ENCODE assay signal across 1 cellular context in the genomic region with DNA sequence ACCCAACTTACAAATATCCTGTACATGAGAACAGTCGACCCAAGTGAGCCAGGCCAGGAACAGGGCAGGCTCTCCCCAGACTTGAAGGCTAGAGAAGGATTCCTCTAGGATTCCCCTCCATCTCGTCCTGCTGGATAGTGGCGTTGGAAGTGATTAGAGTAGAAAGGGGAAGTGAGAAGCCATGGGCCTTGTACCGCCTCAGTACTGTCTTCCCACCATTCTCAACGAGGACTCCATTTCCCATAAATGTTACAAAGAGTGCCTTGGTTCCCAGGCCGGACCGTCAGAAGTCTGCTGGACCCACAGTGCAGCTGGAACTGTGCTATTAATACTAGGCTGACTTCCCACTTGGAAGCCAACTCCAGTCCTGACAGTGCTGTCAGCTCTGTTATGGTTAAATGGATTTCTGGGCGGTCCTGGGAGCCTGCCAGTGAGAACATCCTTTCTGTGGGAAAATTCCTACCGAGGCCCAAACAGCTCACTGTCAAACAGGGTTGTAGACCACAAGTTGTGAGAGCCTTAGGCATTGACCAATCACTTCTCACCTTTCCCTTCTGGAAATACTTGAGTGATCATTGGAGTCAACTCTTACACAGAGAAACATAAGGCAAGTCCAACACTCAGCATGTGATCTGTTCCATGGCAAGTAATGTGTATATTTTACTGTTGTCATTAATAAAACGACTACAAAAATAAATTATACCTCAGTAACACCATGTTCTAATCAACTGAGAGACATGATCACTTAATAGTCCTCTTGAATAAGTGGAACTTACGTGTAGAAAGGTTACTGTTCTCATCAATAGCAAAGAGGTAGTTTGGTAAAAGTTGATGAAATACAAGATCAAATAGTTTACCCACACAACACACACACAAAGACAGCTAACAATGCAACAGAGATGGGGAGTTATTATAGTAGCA.
TF ChIP-seq lines count a peak whose summit lies in the region.

No MANE protein-coding gene starts in this region.

TF ChIP-seq in GM23338, 12 proteins besides CTCF, POLR2A, EP300 and RAD21:
- TF ChIP-seq, protein P1, sequence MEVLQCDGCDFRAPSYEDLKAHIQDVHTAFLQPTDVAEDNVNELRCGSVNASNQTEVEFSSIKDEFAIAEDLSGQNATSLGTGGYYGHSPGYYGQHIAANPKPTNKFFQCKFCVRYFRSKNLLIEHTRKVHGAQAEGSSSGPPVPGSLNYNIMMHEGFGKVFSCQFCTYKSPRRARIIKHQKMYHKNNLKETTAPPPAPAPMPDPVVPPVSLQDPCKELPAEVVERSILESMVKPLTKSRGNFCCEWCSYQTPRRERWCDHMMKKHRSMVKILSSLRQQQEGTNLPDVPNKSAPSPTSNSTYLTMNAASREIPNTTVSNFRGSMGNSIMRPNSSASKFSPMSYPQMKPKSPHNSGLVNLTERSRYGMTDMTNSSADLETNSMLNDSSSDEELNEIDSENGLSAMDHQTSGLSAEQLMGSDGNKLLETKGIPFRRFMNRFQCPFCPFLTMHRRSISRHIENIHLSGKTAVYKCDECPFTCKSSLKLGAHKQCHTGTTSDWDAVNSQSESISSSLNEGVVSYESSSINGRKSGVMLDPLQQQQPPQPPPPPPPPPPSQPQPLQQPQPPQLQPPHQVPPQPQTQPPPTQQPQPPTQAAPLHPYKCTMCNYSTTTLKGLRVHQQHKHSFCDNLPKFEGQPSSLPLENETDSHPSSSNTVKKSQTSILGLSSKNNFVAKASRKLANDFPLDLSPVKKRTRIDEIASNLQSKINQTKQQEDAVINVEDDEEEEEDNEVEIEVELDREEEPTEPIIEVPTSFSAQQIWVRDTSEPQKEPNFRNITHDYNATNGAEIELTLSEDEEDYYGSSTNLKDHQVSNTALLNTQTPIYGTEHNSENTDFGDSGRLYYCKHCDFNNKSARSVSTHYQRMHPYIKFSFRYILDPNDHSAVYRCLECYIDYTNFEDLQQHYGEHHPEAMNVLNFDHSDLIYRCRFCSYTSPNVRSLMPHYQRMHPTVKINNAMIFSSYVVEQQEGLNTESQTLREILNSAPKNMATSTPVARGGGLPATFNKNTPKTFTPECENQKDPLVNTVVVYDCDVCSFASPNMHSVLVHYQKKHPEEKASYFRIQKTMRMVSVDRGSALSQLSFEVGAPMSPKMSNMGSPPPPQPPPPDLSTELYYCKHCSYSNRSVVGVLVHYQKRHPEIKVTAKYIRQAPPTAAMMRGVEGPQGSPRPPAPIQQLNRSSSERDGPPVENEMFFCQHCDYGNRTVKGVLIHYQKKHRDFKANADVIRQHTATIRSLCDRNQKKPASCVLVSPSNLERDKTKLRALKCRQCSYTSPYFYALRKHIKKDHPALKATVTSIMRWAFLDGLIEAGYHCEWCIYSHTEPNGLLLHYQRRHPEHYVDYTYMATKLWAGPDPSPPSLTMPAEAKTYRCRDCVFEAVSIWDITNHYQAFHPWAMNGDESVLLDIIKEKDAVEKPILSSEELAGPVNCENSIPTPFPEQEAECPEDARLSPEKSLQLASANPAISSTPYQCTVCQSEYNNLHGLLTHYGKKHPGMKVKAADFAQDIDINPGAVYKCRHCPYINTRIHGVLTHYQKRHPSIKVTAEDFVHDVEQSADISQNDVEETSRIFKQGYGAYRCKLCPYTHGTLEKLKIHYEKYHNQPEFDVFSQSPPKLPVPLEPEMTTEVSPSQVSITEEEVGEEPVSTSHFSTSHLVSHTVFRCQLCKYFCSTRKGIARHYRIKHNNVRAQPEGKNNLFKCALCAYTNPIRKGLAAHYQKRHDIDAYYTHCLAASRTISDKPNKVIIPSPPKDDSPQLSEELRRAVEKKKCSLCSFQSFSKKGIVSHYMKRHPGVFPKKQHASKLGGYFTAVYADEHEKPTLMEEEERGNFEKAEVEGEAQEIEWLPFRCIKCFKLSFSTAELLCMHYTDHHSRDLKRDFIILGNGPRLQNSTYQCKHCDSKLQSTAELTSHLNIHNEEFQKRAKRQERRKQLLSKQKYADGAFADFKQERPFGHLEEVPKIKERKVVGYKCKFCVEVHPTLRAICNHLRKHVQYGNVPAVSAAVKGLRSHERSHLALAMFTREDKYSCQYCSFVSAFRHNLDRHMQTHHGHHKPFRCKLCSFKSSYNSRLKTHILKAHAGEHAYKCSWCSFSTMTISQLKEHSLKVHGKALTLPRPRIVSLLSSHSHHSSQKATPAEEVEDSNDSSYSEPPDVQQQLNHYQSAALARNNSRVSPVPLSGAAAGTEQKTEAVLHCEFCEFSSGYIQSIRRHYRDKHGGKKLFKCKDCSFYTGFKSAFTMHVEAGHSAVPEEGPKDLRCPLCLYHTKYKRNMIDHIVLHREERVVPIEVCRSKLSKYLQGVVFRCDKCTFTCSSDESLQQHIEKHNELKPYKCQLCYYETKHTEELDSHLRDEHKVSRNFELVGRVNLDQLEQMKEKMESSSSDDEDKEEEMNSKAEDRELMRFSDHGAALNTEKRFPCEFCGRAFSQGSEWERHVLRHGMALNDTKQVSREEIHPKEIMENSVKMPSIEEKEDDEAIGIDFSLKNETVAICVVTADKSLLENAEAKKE (CRISPR knock-in tag; IDR thresholded peaks at IDR 0.05) = no peak
- TF ChIP-seq EZH2phosphoT487 (IDR thresholded peaks at IDR 0.05; ENCODE audit: unreplicated experiment) = no peak
- TF ChIP-seq STAT1 (IDR thresholded peaks at IDR 0.05; ENCODE audit: unreplicated experiment) = no peak
- no peak for TF ChIP-seq NANOG (IDR thresholded peaks at IDR 0.05; ENCODE audit: borderline replicate concordance)
- TF ChIP-seq ZNF331 (CRISPR knock-in tag; IDR thresholded peaks at IDR 0.05; ENCODE audit: low read depth) = no peak
- TF ChIP-seq, protein P2, sequence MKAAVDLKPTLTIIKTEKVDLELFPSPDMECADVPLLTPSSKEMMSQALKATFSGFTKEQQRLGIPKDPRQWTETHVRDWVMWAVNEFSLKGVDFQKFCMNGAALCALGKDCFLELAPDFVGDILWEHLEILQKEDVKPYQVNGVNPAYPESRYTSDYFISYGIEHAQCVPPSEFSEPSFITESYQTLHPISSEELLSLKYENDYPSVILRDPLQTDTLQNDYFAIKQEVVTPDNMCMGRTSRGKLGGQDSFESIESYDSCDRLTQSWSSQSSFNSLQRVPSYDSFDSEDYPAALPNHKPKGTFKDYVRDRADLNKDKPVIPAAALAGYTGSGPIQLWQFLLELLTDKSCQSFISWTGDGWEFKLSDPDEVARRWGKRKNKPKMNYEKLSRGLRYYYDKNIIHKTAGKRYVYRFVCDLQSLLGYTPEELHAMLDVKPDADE (IDR thresholded peaks at IDR 0.05) = no peak
- TF ChIP-seq, protein P3, sequence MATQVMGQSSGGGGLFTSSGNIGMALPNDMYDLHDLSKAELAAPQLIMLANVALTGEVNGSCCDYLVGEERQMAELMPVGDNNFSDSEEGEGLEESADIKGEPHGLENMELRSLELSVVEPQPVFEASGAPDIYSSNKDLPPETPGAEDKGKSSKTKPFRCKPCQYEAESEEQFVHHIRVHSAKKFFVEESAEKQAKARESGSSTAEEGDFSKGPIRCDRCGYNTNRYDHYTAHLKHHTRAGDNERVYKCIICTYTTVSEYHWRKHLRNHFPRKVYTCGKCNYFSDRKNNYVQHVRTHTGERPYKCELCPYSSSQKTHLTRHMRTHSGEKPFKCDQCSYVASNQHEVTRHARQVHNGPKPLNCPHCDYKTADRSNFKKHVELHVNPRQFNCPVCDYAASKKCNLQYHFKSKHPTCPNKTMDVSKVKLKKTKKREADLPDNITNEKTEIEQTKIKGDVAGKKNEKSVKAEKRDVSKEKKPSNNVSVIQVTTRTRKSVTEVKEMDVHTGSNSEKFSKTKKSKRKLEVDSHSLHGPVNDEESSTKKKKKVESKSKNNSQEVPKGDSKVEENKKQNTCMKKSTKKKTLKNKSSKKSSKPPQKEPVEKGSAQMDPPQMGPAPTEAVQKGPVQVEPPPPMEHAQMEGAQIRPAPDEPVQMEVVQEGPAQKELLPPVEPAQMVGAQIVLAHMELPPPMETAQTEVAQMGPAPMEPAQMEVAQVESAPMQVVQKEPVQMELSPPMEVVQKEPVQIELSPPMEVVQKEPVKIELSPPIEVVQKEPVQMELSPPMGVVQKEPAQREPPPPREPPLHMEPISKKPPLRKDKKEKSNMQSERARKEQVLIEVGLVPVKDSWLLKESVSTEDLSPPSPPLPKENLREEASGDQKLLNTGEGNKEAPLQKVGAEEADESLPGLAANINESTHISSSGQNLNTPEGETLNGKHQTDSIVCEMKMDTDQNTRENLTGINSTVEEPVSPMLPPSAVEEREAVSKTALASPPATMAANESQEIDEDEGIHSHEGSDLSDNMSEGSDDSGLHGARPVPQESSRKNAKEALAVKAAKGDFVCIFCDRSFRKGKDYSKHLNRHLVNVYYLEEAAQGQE (IDR thresholded peaks at IDR 0.05; ENCODE audit: unreplicated experiment) = no peak
- TF ChIP-seq JUNB (IDR thresholded peaks at IDR 0.05; ENCODE audit: unreplicated experiment) = no peak
- TF ChIP-seq ZNF114 (CRISPR knock-in tag; IDR thresholded peaks at IDR 0.05) = no peak
- no peak for TF ChIP-seq EZH2 (IDR thresholded peaks at IDR 0.05; ENCODE audit: low read depth, unreplicated experiment)
- no peak for TF ChIP-seq POLR2AphosphoS5 (IDR thresholded peaks at IDR 0.05; ENCODE audit: low read depth)
- no peak for TF ChIP-seq CREB1 (CRISPR knock-in tag; IDR thresholded peaks at IDR 0.05; ENCODE audit: low read depth)
